28 cellular contexts compared by ENCODE assay signal in genomic region chr16:59737274-59737673, GRCh38.
"Had no signal": no experiment of that assay in that cellular context is flagged by ENCODE, and none has a peak within 500 bp of the region (broad histone marks: within the 10 kb centered on the region; RNA-seq: fewer than 3 reads in every experiment).

No MANE protein-coding gene starts in this region.

- H3K9me3 Mint-ChIP-seq: stimulated activated memory B cell treated with anti-CD40 and anti-IgM and Interleukin-4, amounts not matched to agents 10 μg/mL and 1 μg/mL and 100 μg/mL, for 72 hours; type B pancreatic cell had no signal

- DNase-seq: stimulated activated CD4-positive, alpha-beta T cell treated with anti-CD3 and anti-CD28 coated beads, Interleukin-2, amount 100 ng/mL, for 48 hours; stimulated activated CD4-positive, alpha-beta T cell treated with anti-CD3 and anti-CD28 coated beads, Interleukin-4, amount 100 ng/mL, for 1 hour; stimulated activated CD4-positive, alpha-beta T cell treated with anti-CD3 and anti-CD28 coated beads, Interleukin-4, amount 100 ng/mL, for 24 hours; stimulated activated CD4-positive, alpha-beta T cell treated with anti-CD3 and anti-CD28 coated beads, Interleukin-4, amount 100 ng/mL, for 4 hours; stimulated activated CD8-positive, alpha-beta memory T cell treated with anti-CD3 and anti-CD28 coated beads, Interleukin-4, amount 100 ng/mL, for 48 hours; stimulated activated naive B cell treated with anti-CD40 and anti-IgM and Interleukin-4, amounts not matched to agents 10 μg/mL and 1 μg/mL and 100 μg/mL, for 72 hours; stimulated activated naive CD4-positive, alpha-beta T cell; stimulated activated naive CD4-positive, alpha-beta T cell treated with Interleukin-2 at 50 U/mL for 16 hours; stimulated activated naive CD8-positive, alpha-beta T cell treated with anti-CD3 and anti-CD28 coated beads, Interleukin-15, amount 100 ng/mL, for 72 hours; stimulated activated naive CD8-positive, alpha-beta T cell treated with anti-CD3 and anti-CD28 coated beads, Interleukin-15, Interleukin-2, amounts not matched to agents 100 U/mL and 50 U/mL, for 24 hours; stomach; substantia nigra; testis; thyroid gland; tibial artery; transverse colon; trophoblast cell; upper lobe of left lung; upper lobe of right lung; uterus had no signal

- H3K27me3 ChIP-seq: stomach, suprapubic skin, testis, thyroid gland, tibial artery, tibial nerve, transverse colon, upper lobe of left lung, upper lobe of right lung, uterus, vagina had no signal

- H3K9me3 ChIP-seq: stomach, testis, thoracic aorta, thyroid gland, tibial artery, tibial nerve, transverse colon, upper lobe of left lung, upper lobe of right lung, uterus, vagina had no signal

- H3K27ac Mint-ChIP-seq: stimulated activated effector memory CD8-positive, alpha-beta T cell treated with anti-CD3 and anti-CD28 coated beads, Interleukin-12 subunit alpha, Interleukin-12 subunit beta, amount 100 ng/mL, for 72 hours; stimulated activated memory B cell treated with anti-CD40 and anti-IgM and Interleukin-4, amounts not matched to agents 10 μg/mL and 1 μg/mL and 100 μg/mL, for 72 hours; stimulated activated naive B cell treated with anti-CD40 and anti-IgM and Interleukin-4, amounts not matched to agents 10 μg/mL and 1 μg/mL and 100 μg/mL, for 72 hours; stimulated activated naive CD8-positive, alpha-beta T cell treated with anti-CD3 and anti-CD28 coated beads, Interleukin-15, amount 100 ng/mL, for 72 hours; stimulated activated naive CD8-positive, alpha-beta T cell treated with anti-CD3 and anti-CD28 coated beads, Interleukin-15, Interleukin-2, amounts not matched to agents 100 ng/mL and 50 ng/mL, for 24 hours; type B pancreatic cell had no signal

- H3K27ac ChIP-seq: stomach, suprapubic skin, testis, thoracic aorta, thyroid gland, tibial artery, tibial nerve, transverse colon, upper lobe of left lung, upper lobe of right lung, uterus, vagina had no signal

- H3K36me3 Mint-ChIP-seq: stimulated activated effector memory CD8-positive, alpha-beta T cell treated with anti-CD3 and anti-CD28 coated beads, Interleukin-12 subunit alpha, Interleukin-12 subunit beta, amount 100 ng/mL, for 72 hours; stimulated activated memory B cell treated with anti-CD40 and anti-IgM and Interleukin-4, amounts not matched to agents 10 μg/mL and 1 μg/mL and 100 μg/mL, for 72 hours; stimulated activated naive B cell treated with anti-CD40 and anti-IgM and Interleukin-4, amounts not matched to agents 10 μg/mL and 1 μg/mL and 100 μg/mL, for 72 hours; type B pancreatic cell had no signal

- H3K36me3 ChIP-seq: stomach, suprapubic skin, thoracic aorta, thyroid gland, tibial artery, tibial nerve, transverse colon, upper lobe of left lung, upper lobe of right lung, uterus, vagina had no signal

- H3K4me3 ChIP-seq: stomach, suprapubic skin, testis, thoracic aorta, thyroid gland, tibial artery, tibial nerve, transverse colon, upper lobe of left lung, upper lobe of right lung, uterus, vagina had no signal

- ATAC-seq: stimulated activated effector memory CD8-positive, alpha-beta T cell treated with anti-CD3 and anti-CD28 coated beads, Interleukin-12 subunit alpha, Interleukin-12 subunit beta, amount 100 ng/mL, for 72 hours; stimulated activated memory B cell treated with anti-CD40 and anti-IgM and Interleukin-4, amounts not matched to agents 10 μg/mL and 1 μg/mL and 100 μg/mL, for 72 hours; stimulated activated naive B cell treated with anti-CD40 and anti-IgM and Interleukin-4, amounts not matched to agents 10 μg/mL and 1 μg/mL and 100 μg/mL, for 72 hours; stimulated activated naive CD8-positive, alpha-beta T cell treated with anti-CD3 and anti-CD28 coated beads, Interleukin-15, amount 100 ng/mL, for 72 hours; stimulated activated naive CD8-positive, alpha-beta T cell treated with anti-CD3 and anti-CD28 coated beads, Interleukin-15, Interleukin-2, amounts not matched to agents 100 U/mL and 50 U/mL, for 24 hours; upper lobe of right lung had no signal
